Comparison of ENCODE assay signal across 10 cellular contexts in genomic region chr2:70121627-70122372, GRCh38. TPM values are rescaled to one million over a fixed set of nuclear protein-coding genes. Genes with fewer than 3 reads are reported as not detected.
A peak's percentile ranks its signal among the peaks of the same experiment; 100 is the strongest.
DNase-seq lines count a peak whose midpoint lies in the region; ATAC-seq and TF ChIP-seq lines count a peak whose summit lies in the region.
"Had no signal": no experiment of that assay in that cellular context is flagged by ENCODE, and none has a peak within 500 bp of the region (broad histone marks: within the 10 kb centered on the region; RNA-seq: fewer than 3 reads in every experiment).

No MANE protein-coding gene starts in this region.

- H4K20me1 ChIP-seq in KMS-11 (ENCODE audit: insufficient read depth) = no peaks in the 10 kb centered on the region

- H3K27me3 ChIP-seq in GM06990 (replicated peaks; ENCODE audit: control insufficient read depth, insufficient read depth, low read length) (no peaks in the 10 kb centered on the region), KMS-11 (ENCODE audit: insufficient read depth, low read depth) (no peaks in the 10 kb centered on the region), endodermal cell (ENCODE audit: control insufficient read depth, insufficient read depth, low read length, poor library complexity, severe bottlenecking) (no peaks in the 10 kb centered on the region), foreskin keratinocyte (no peaks in the 10 kb centered on the region)
- H3K27me3 ChIP-seq: testis had no signal

- H3K9ac ChIP-seq in KMS-11 (no peak overlapping the region), endodermal cell (ENCODE audit: extremely low read depth, low read length, poor library complexity, severe bottlenecking) (no peak overlapping the region)

- H3K27me3 Mint-ChIP-seq in endodermal cell (ENCODE audit: insufficient read depth) = no peaks in the 10 kb centered on the region

- peaks cover 36% of the 10 kb centered on the region for H3K4me1 Mint-ChIP-seq in endodermal cell

- H3K4me3 Mint-ChIP-seq in endodermal cell = no peak overlapping the region

- H3K27ac Mint-ChIP-seq in endodermal cell = no peak overlapping the region

- H3K4me2 ChIP-seq in KMS-11 = no peak overlapping the region; the same call in 1 of the 2 replicates

- H2AFZ ChIP-seq in KMS-11 (ENCODE audit: low read depth) = no peak overlapping the region

- H3K4me1 ChIP-seq in KMS-11 (ENCODE audit: low read depth, poor library complexity, severe bottlenecking) = peaks cover 51% of the 10 kb centered on the region
- H3K4me1 ChIP-seq in endodermal cell (ENCODE audit: control insufficient read depth, insufficient read depth, low read length) = peaks cover 10% of the 10 kb centered on the region
- no peaks in the 10 kb centered on the region for H3K4me1 ChIP-seq in foreskin keratinocyte
- peaks cover 14% of the 10 kb centered on the region for H3K4me1 ChIP-seq in mucosa of descending colon (ENCODE audit: low read depth)

- H3K4me3 ChIP-seq in GM06990 (replicated peaks; ENCODE audit: low read depth, low read length) (no peak overlapping the region), KMS-11 (IDR thresholded peaks at IDR 0.05; ENCODE audit: insufficient read depth, low read depth, low read length) (no peak overlapping the region), endodermal cell (ENCODE audit: low read length) (no peak overlapping the region), skin epidermis (no peak overlapping the region), mucosa of descending colon (no peak overlapping the region)
- H3K4me3 ChIP-seq: testis had no signal

- H3K9me3 Mint-ChIP-seq in endodermal cell = no peaks in the 10 kb centered on the region

- H3K79me2 ChIP-seq in KMS-11 (ENCODE audit: insufficient read depth, low read depth) = no peaks in the 10 kb centered on the region

- no peaks in the 10 kb centered on the region for H3K36me3 ChIP-seq in GM06990 (ENCODE audit: control insufficient read depth, insufficient read depth, low read length)
- no peaks in the 10 kb centered on the region for H3K36me3 ChIP-seq in KMS-11 (ENCODE audit: insufficient read depth)
- H3K36me3 ChIP-seq in endodermal cell (ENCODE audit: control insufficient read depth, insufficient read depth, low read length) = no peaks in the 10 kb centered on the region
- H3K36me3 ChIP-seq in mucosa of descending colon (ENCODE audit: low read depth) = no peaks in the 10 kb centered on the region

- no peaks in the 10 kb centered on the region for H3K36me3 Mint-ChIP-seq in endodermal cell (ENCODE audit: low read depth)

- TF ChIP-seq CTCF in GM06990 (IDR thresholded peaks at IDR 0.05; ENCODE audit: insufficient read depth, low read length, poor library complexity, severe bottlenecking) (no peak), KMS-11 (conservative IDR thresholded peaks at IDR 0.05; ENCODE audit: low read depth, low read length) (no peak), endodermal cell (conservative IDR thresholded peaks at IDR 0.05) (no peak), foreskin keratinocyte (conservative IDR thresholded peaks at IDR 0.05) (no peak), mucosa of descending colon (IDR thresholded peaks at IDR 0.05) (no peak)

- WGBS in endodermal cell (ENCODE audit: insufficient coverage in 1 of 2, insufficient read length in 1 of 2), 2 experiments = 73 to 83% methylated on average over 1 to 6 of the region's 6 CpGs

- peak; percentile 54 for DNase-seq in GM06990 (ENCODE audit: extremely low read depth, insufficient read length)
- peak; percentile 71 for DNase-seq in endodermal cell
- DNase-seq in foreskin keratinocyte = no peak
- no peak for DNase-seq in mucosa of descending colon
- DNase-seq in OCI-M2 (lab: John Stamatoyannopoulos, UW; ENCODE audit: unreplicated experiment) = no peak
- DNase-seq: testis had no signal

- H3K9me3 ChIP-seq in endodermal cell (ENCODE audit: control insufficient read depth, low read length) = no peaks in the 10 kb centered on the region
- H3K9me3 ChIP-seq in mucosa of descending colon = no peaks in the 10 kb centered on the region
- H3K9me3 ChIP-seq: testis had no signal

- H3K27ac ChIP-seq in KMS-11 (0 out of 2 replicates have a peak overlapping the region, but pooled peaks have one; percentile 2), endodermal cell (ENCODE audit: low read depth, low read length) (peak overlapping the region; percentile 40), skin epidermis (peak overlapping the region in 17 of 21 experiments; percentile 18 to 99 (median 60)), foreskin keratinocyte (no peak overlapping the region)
- H3K27ac ChIP-seq: VCaP had no signal

- intact Hi-C loops in mucosa of descending colon (cut with DNase I, micrococcal nuclease) = no loop called here

- ATAC-seq in foreskin keratinocyte (no peak), esophagus mucosa (no peak), mucosa of descending colon (no peak)

RNA-seq across cellular contexts. Expression of gene PCBP1, which starts 34.5 kb away (rescaled TPM):
- total RNA-seq in endodermal cell = 100 to 1,000 TPM; 344 to 357 TPM
- 354 TPM for polyA plus RNA-seq in endodermal cell (2013, experiment 1 of 2)
- polyA plus RNA-seq in endodermal cell (2013, experiment 2 of 2) = 313 TPM
- total RNA-seq in foreskin keratinocyte = 115 and 138 TPM in 2 replicates
- 288 and 309 TPM in 2 replicates for polyA plus RNA-seq in foreskin keratinocyte
- total RNA-seq in esophagus mucosa = 214 TPM
- 100 to 1,000 TPM; 243 to 383 (median 266) TPM for total RNA-seq in mucosa of descending colon

Comparison
In these comparisons a context has a peak if more than half of its experiments do, and no peak if none do; other contexts are left out.
1. DNase-seq: peak in GM06990 (single experiment) and endodermal cell (single experiment); none in foreskin keratinocyte (0 of 2), mucosa of descending colon (0 of 3) and OCI-M2 (single experiment).